ENCODE assay signal across 8 cellular contexts in genomic region chr4:184100297-184100885, GRCh38.
DNase-seq lines count a peak whose midpoint lies in the region; ATAC-seq and TF ChIP-seq lines count a peak whose summit lies in the region.

No MANE protein-coding gene starts in this region.

- no peak overlapping the region for H3K4me3 ChIP-seq in GM12865 (ENCODE audit: low read depth, low read length)

- DNase-seq in GM12865 (ENCODE audit: low read depth) (peak; percentile 48), HEK293T (ENCODE audit: extremely low spot score) (peak; percentile 64), SK-N-DZ (ENCODE audit: low spot score) (peak; percentile 49), epidermal melanocyte (ENCODE audit: insufficient read length, low spot score) (peak; percentile 34), occipital lobe (lab: John Stamatoyannopoulos, UW) (peak; percentile 14), NCI-H1694 treated with DMSO at 0.1 percent for 48 hours (lab: John Stamatoyannopoulos, UW) (no peak), NCI-H524 treated with DMSO at 0.1 percent for 48 hours (lab: John Stamatoyannopoulos, UW) (no peak)

- no peak for ATAC-seq in GM21515 (IDR thresholded peaks at IDR 0.05; ENCODE audit: unreplicated experiment)

- TF ChIP-seq CTCF in GM12865 (IDR thresholded peaks at IDR 0.05; ENCODE audit: insufficient read depth, low read depth, low read length, missing control alignments), result peak; percentile 90

- POLR2A ChIA-PET in HEK293T (lab: Yijun Ruan, JAX), result interaction anchor here (0.9 kb wide), 1 partner anchor 260 kb away, joined by 5 read pairs; no protein-coding TSS in a partner anchor

- CTCF ChIA-PET in HEK293T (lab: Yijun Ruan, JAX), result interaction anchor here (0.5 to 3.5 kb wide), 28 partner anchors 9 to 1794 kb away, joined by 3 to 32 read pairs (median 4); partner anchors contain the start of gene STOX2

TF ChIP-seq in HEK293T, 16 proteins besides CTCF, POLR2A, EP300 and RAD21:
- no peak for TF ChIP-seq FOXK2 (IDR thresholded peaks at IDR 0.05)
- TF ChIP-seq NFRKB (IDR thresholded peaks at IDR 0.05), result no peak
- no peak for TF ChIP-seq HDGF (IDR thresholded peaks at IDR 0.05; ENCODE audit: borderline replicate concordance)
- no peak for TF ChIP-seq CTBP1 (IDR thresholded peaks at IDR 0.05; ENCODE audit: borderline replicate concordance)
- no peak for TF ChIP-seq ARNT (IDR thresholded peaks at IDR 0.05)
- TF ChIP-seq LEF1 (IDR thresholded peaks at IDR 0.05; ENCODE audit: borderline replicate concordance), result no peak
- no peak for TF ChIP-seq ZNF384 (IDR thresholded peaks at IDR 0.05)
- no peak for TF ChIP-seq L3MBTL2 (conservative IDR thresholded peaks at IDR 0.05)

Comparison
In these comparisons a context has a peak if more than half of its experiments do, and no peak if none do; other contexts are left out.
1. DNase-seq: peak in GM12865 (single experiment), HEK293T (single experiment), SK-N-DZ (single experiment), epidermal melanocyte (single experiment) and occipital lobe (single experiment); none in NCI-H1694 treated with DMSO at 0.1 percent for 48 hours (single experiment) and NCI-H524 treated with DMSO at 0.1 percent for 48 hours (single experiment).